In the genomic region with DNA sequence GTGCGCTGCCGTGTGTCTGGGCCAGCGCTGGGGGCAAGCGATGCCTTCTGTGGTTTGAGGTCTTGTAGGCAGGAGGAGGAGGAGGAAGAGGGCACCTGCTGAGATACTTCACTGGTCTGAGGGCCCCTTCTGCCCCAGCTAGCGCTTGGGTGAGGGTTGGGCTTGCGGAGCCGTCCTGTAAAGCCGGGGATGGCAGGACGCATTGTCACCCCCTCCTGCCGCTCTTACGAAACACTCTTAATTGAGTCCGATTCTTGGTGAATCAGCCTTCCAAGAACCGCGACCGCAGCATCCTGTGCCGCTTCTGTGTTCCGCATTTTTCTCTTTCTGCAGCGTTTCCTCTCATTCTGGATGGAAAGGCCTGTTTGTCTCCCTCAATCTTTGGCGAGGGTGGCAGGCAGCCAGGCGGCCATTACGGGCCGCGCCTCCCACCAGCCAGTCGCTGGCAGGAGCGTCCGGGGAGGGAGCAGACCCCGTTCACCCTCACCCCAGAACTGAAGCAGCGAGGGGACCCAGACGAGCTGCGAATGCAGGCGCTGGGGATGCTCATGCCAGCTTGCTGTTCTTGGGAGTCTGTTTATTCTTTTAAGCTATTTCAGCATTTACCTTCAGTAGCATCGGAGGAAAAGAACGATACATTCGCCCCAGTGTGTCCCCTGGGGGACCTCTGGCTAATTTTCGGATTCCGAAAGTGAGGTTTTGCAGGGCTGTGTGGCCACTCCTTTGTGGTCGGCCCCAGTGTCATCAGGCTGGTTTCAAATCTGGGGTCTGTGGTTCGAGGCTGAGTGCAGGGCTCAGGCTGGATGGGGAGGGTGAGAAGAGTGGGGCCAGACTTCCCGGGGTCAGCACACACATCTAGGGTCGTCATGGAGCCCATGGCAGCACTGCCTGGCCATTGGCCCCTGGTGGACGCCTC, we compare ENCODE assay signal across 8 cellular contexts.
DNase-seq lines count a peak whose midpoint lies in the region; ATAC-seq and TF ChIP-seq lines count a peak whose summit lies in the region.

No MANE protein-coding gene starts in this region.

- peak overlapping the region; percentile 80 for H3K4me3 Mint-ChIP-seq in CD8-positive, alpha-beta T cell
- peak overlapping the region; percentile 80 for H3K4me3 Mint-ChIP-seq in activated naive CD4-positive, alpha-beta T cell treated with anti-CD3 and anti-CD28 coated beads, Interleukin-2, amount 10 ng/mL, durations not matched to agents 7 days and 5 days
- H3K4me3 Mint-ChIP-seq in type B pancreatic cell: no peak overlapping the region

- H3K4me1 Mint-ChIP-seq in CD8-positive, alpha-beta T cell (ENCODE audit: low read depth): peaks cover 83% of the 10 kb centered on the region
- H3K4me1 Mint-ChIP-seq in activated naive CD4-positive, alpha-beta T cell treated with anti-CD3 and anti-CD28 coated beads, Interleukin-2, amount 10 ng/mL, durations not matched to agents 7 days and 5 days: peaks cover 88% of the 10 kb centered on the region
- peaks cover 23% of the 10 kb centered on the region for H3K4me1 Mint-ChIP-seq in type B pancreatic cell (ENCODE audit: unreplicated experiment)

- no peaks in the 10 kb centered on the region for H3K9me3 ChIP-seq in CD8-positive, alpha-beta T cell (ENCODE audit: low read length)
- H3K9me3 ChIP-seq in SK-N-MC (ENCODE audit: low read depth, low read length) (no peaks in the 10 kb centered on the region), psoas muscle (no peaks in the 10 kb centered on the region)

- H3K36me3 Mint-ChIP-seq in CD8-positive, alpha-beta T cell: peaks cover 11% of the 10 kb centered on the region
- peaks cover 29% of the 10 kb centered on the region for H3K36me3 Mint-ChIP-seq in activated naive CD4-positive, alpha-beta T cell treated with anti-CD3 and anti-CD28 coated beads, Interleukin-2, amount 10 ng/mL, durations not matched to agents 7 days and 5 days
- H3K36me3 Mint-ChIP-seq in type B pancreatic cell: no peaks in the 10 kb centered on the region

- WGBS in psoas muscle, 3 donors: 21 to 42% (median 24%) methylated on average over 41 of the region's 41 CpGs

- DNase-seq in CD8-positive, alpha-beta T cell: peak; percentile 44 to 85 (median 77)
- DNase-seq in HFF-Myc (ENCODE audit: extremely low read depth, low read depth): peak; percentile 92
- DNase-seq in SK-N-MC (ENCODE audit: low read depth, low spot score): peak; percentile 61
- peak; percentile 91 for DNase-seq in activated naive CD4-positive, alpha-beta T cell treated with anti-CD3 and anti-CD28 coated beads, Interleukin-2, amount 10 ng/mL, durations not matched to agents 7 days and 5 days
- DNase-seq in globus pallidus (ENCODE audit: low spot score): peak; percentile 72
- DNase-seq in psoas muscle: peak; percentile 88
- no peak for DNase-seq in type B pancreatic cell (ENCODE audit: extremely low spot score, unreplicated experiment)
- no peak for DNase-seq in SHP77 treated with DMSO at 0.1 percent for 48 hours (lab: John Stamatoyannopoulos, UW)

- POLR2A ChIA-PET in CD8-positive, alpha-beta T cell (lab: Charles Lee): interaction anchor here (0.9 to 3.0 kb wide), 6 partner anchors 10 to 73 kb away, joined by 3 to 22 read pairs (median 9); no protein-coding TSS in a partner anchor

- H3K27ac Mint-ChIP-seq in CD8-positive, alpha-beta T cell: peak overlapping the region; percentile 95
- H3K27ac Mint-ChIP-seq in activated naive CD4-positive, alpha-beta T cell treated with anti-CD3 and anti-CD28 coated beads, Interleukin-2, amount 10 ng/mL, durations not matched to agents 7 days and 5 days: peak overlapping the region; percentile 98
- H3K27ac Mint-ChIP-seq in type B pancreatic cell: peak overlapping the region; percentile 26

- H3K27me3 ChIP-seq in CD8-positive, alpha-beta T cell (ENCODE audit: insufficient read depth, low read length): no peaks in the 10 kb centered on the region
- no peaks in the 10 kb centered on the region for H3K27me3 ChIP-seq in psoas muscle (ENCODE audit: insufficient read depth in 3 of 3, low read length in 2 of 3)

- H3K4me3 ChIP-seq in CD8-positive, alpha-beta T cell (ENCODE audit: low read depth, low read length): peak overlapping the region; percentile 54
- H3K4me3 ChIP-seq in HFF-Myc (replicated peaks; ENCODE audit: low read depth, low read length): peak overlapping the region; percentile 34
- H3K4me3 ChIP-seq in SK-N-MC: peak overlapping the region; percentile 68
- H3K4me3 ChIP-seq in psoas muscle: peak overlapping the region; percentile 36

- no peaks in the 10 kb centered on the region for H3K27me3 Mint-ChIP-seq in CD8-positive, alpha-beta T cell (ENCODE audit: low read depth)
- no peaks in the 10 kb centered on the region for H3K27me3 Mint-ChIP-seq in activated naive CD4-positive, alpha-beta T cell treated with anti-CD3 and anti-CD28 coated beads, Interleukin-2, amount 10 ng/mL, durations not matched to agents 7 days and 5 days
- no peaks in the 10 kb centered on the region for H3K27me3 Mint-ChIP-seq in type B pancreatic cell

- H3K4me1 ChIP-seq in CD8-positive, alpha-beta T cell (ENCODE audit: insufficient read depth, low read length): peaks cover 88% of the 10 kb centered on the region
- peaks cover 45% of the 10 kb centered on the region for H3K4me1 ChIP-seq in psoas muscle

- H3K9ac ChIP-seq in SK-N-MC (ENCODE audit: insufficient read length): no peak overlapping the region

- no peaks in the 10 kb centered on the region for H3K9me3 Mint-ChIP-seq in CD8-positive, alpha-beta T cell
- no peaks in the 10 kb centered on the region for H3K9me3 Mint-ChIP-seq in activated naive CD4-positive, alpha-beta T cell treated with anti-CD3 and anti-CD28 coated beads, Interleukin-2, amount 10 ng/mL, durations not matched to agents 7 days and 5 days
- no peaks in the 10 kb centered on the region for H3K9me3 Mint-ChIP-seq in type B pancreatic cell

- CTCF ChIA-PET in CD8-positive, alpha-beta T cell (lab: Charles Lee): interaction anchor here (0.8 to 1.2 kb wide), 4 partner anchors 25 to 96 kb away, joined by 3 to 4 read pairs (median 3); a partner anchor contains a TSS
- CTCF ChIA-PET in activated naive CD4-positive, alpha-beta T cell treated with anti-CD3 and anti-CD28 coated beads, Interleukin-2, amount 10 ng/mL, durations not matched to agents 7 days and 5 days (lab: Charles Lee): interaction anchor here (1.1 to 1.4 kb wide), 4 partner anchors 26 to 60 kb away, joined by 3 to 6 read pairs (median 4); no protein-coding TSS in a partner anchor

- no peaks in the 10 kb centered on the region for H3K36me3 ChIP-seq in CD8-positive, alpha-beta T cell (ENCODE audit: insufficient read depth, low read length)
- H3K36me3 ChIP-seq in SK-N-MC (ENCODE audit: insufficient read depth, low read length) (no peaks in the 10 kb centered on the region), psoas muscle (ENCODE audit: insufficient read depth in 1 of 2, low read depth in 1 of 2) (no peaks in the 10 kb centered on the region)

- no peak for TF ChIP-seq CTCF in CD8-positive, alpha-beta T cell (IDR thresholded peaks at IDR 0.05)
- no peak for TF ChIP-seq CTCF in HFF-Myc (IDR thresholded peaks at IDR 0.05; ENCODE audit: low read depth, low read length, missing control alignments)
- no peak for TF ChIP-seq CTCF in psoas muscle (IDR thresholded peaks at IDR 0.05)
- TF ChIP-seq CTCF in type B pancreatic cell (conservative IDR thresholded peaks at IDR 0.05): no peak

- peak overlapping the region; percentile 60 for H3K27ac ChIP-seq in CD8-positive, alpha-beta T cell (ENCODE audit: low read depth, low read length)
- H3K27ac ChIP-seq in SK-N-MC: 0 out of 2 replicates have a peak overlapping the region, but pooled peaks have one; percentile 19
- peak overlapping the region; percentile 64 for H3K27ac ChIP-seq in psoas muscle

- peak; percentile 65 for ATAC-seq in CD8-positive, alpha-beta T cell
- ATAC-seq in psoas muscle: peak; percentile 45 to 77 (median 67)

- intact Hi-C loops in CD8-positive, alpha-beta T cell (cut with DNase I, micrococcal nuclease): loop anchor here (1.0 to 2.0 kb wide), 2 partner anchors 9 to 56 kb away; no protein-coding TSS in a partner anchor
- intact Hi-C loops in psoas muscle (cut with DNase I): no loop called here

Comparison
In these comparisons a context has a peak if more than half of its experiments do, and no peak if none do; other contexts are left out.
1. DNase-seq: peak in CD8-positive, alpha-beta T cell (7 of 7), HFF-Myc (single experiment), SK-N-MC (single experiment), activated naive CD4-positive, alpha-beta T cell treated with anti-CD3 and anti-CD28 coated beads, Interleukin-2, amount 10 ng/mL, durations not matched to agents 7 days and 5 days (single experiment), globus pallidus (single experiment) and psoas muscle (2 of 2); none in type B pancreatic cell (single experiment) and SHP77 treated with DMSO at 0.1 percent for 48 hours (single experiment).
2. H3K27ac Mint-ChIP-seq: peak in every context shown above with its lines; median percentile 98 in activated naive CD4-positive, alpha-beta T cell treated with anti-CD3 and anti-CD28 coated beads, Interleukin-2, amount 10 ng/mL, durations not matched to agents 7 days and 5 days; 95 in CD8-positive, alpha-beta T cell; 26 in type B pancreatic cell.
3. intact Hi-C loops: an anchor here in CD8-positive, alpha-beta T cell (1.0 to 2.0 kb wide); none called in psoas muscle.
4. Peak in every context shown above with its lines, with median percentiles within 50 percentile points of each other: H3K27ac ChIP-seq and H3K4me3 ChIP-seq.